In genomic region chr11:1449516-1450270, GRCh38 we compare ENCODE assay signal across 16 cellular contexts.
"Had no signal": no experiment of that assay in that cellular context is flagged by ENCODE, and none has a peak within 500 bp of the region (broad histone marks: within the 10 kb centered on the region; RNA-seq: fewer than 3 reads in every experiment).

No MANE protein-coding gene starts in this region.

- H3K4me1 ChIP-seq: colonic mucosa, upper lobe of right lung had no signal

- H3K27me3 ChIP-seq: colonic mucosa had no signal

- H3K27ac ChIP-seq: colonic mucosa, spleen, thoracic aorta, upper lobe of right lung had no signal

- H3K36me3 ChIP-seq: colonic mucosa, spleen, thoracic aorta, upper lobe of right lung had no signal

- ATAC-seq: activated CD8-positive, alpha-beta T cell treated with anti-CD3 and anti-CD28 coated beads for 36 hours; left lobe of liver; natural killer cell; stimulated activated naive B cell treated with anti-CD40 and anti-IgM and Interleukin-4, amounts not matched to agents 10 μg/mL and 1 μg/mL and 100 μg/mL, for 72 hours; upper lobe of right lung had no signal

- H3K4me3 ChIP-seq: colonic mucosa, lung, spleen, thoracic aorta, upper lobe of right lung had no signal

- H3K9me3 ChIP-seq: colonic mucosa, spleen, thoracic aorta, upper lobe of right lung had no signal

- DNase-seq: activated CD4-positive, alpha-beta T cell treated with anti-CD3 and anti-CD28 coated beads, Interleukin-2, amount 10 ng/mL, durations not matched to agents 24 days and 14 days; activated CD8-positive, alpha-beta T cell treated with anti-CD3 and anti-CD28 coated beads for 36 hours; activated naive CD4-positive, alpha-beta T cell treated with Interleukin-2 at 50 U/mL for 16 hours; activated naive CD8-positive, alpha-beta T cell treated with anti-CD3 and anti-CD28 coated beads, Interleukin-2, amount 10 ng/mL, durations not matched to agents 7 days and 5 days; activated T-cell treated with anti-CD3 and anti-CD28 coated beads, Interleukin-2, amount 50 U/mL, for 1 hour; central memory CD4-positive, alpha-beta T cell; colonic mucosa; head of caudate nucleus; kidney; natural killer cell; spleen; stimulated activated naive B cell treated with anti-CD40 and anti-IgM and Interleukin-4, amounts not matched to agents 10 μg/mL and 1 μg/mL and 100 μg/mL, for 72 hours; upper lobe of right lung had no signal
